In genomic region chr11:134068829-134069425, GRCh38 we compare ENCODE assay signal across 8 cellular contexts. TPM values are rescaled to one million over a fixed set of nuclear protein-coding genes. Genes with fewer than 3 reads are reported as not detected.
A peak's percentile ranks its signal among the peaks of the same experiment; 100 is the strongest.
DNase-seq lines count a peak whose midpoint lies in the region; TF ChIP-seq lines count a peak whose summit lies in the region.

TSS of gene JAM3 (plus strand) at chr11:134069072. CDS start at chr11:134069084, 12 bp downstream.

- H2BK20ac ChIP-seq in H9 (ENCODE audit: low read depth, low read length, poor library complexity, severe bottlenecking) = no peak within 1 kb of the TSS

- H3K27ac Mint-ChIP-seq in H9 = peak within 1 kb of the TSS; percentile 36 to 98 (median 85); a peak in 3 of 7 replicates
- H3K27ac Mint-ChIP-seq in T-helper 2 cell treated with Interferon-gamma antibody and Interleukin-4, amounts not matched to agents 5 μg/mL and 100 μg/mL, for 36 hours = peak within 1 kb of the TSS; percentile 51

- intact Hi-C loops in posterior vena cava (cut with DNase I) = no loop called here

- H3K4me3 Mint-ChIP-seq in H9 = peak within 1 kb of the TSS; percentile 98
- H3K4me3 Mint-ChIP-seq in T-helper 2 cell treated with Interferon-gamma antibody and Interleukin-4, amounts not matched to agents 5 μg/mL and 100 μg/mL, for 36 hours = peak within 1 kb of the TSS; percentile 90

- H3K36me3 ChIP-seq in right atrium auricular region (no peaks in the 10 kb centered on the region), tibial nerve (no peaks in the 10 kb centered on the region)

- no peak within 1 kb of the TSS for H4K91ac ChIP-seq in H9 (ENCODE audit: insufficient read length, low read depth, low read length)

- H3K4me1 ChIP-seq in H9 (ENCODE audit: insufficient read depth, low read length) = no peaks in the 10 kb centered on the region; the same call in 1 of the 2 replicates
- H3K4me1 ChIP-seq in right atrium auricular region = peaks cover 0 to 14% of the 10 kb centered on the region in 2 donors
- peaks cover 0 to 44% (median 9%) of the 10 kb centered on the region in 4 donors for H3K4me1 ChIP-seq in tibial nerve

- H2BK15ac ChIP-seq in H9 (ENCODE audit: low read depth, low read length) = no peak within 1 kb of the TSS

- H3K9ac ChIP-seq in H9 (ENCODE audit: extremely low read depth, insufficient read length, low read length) = no peak within 1 kb of the TSS

- H3K4ac ChIP-seq in H9 (ENCODE audit: low read depth, low read length) = no peak within 1 kb of the TSS

- H3K9me3 ChIP-seq in H9 (ENCODE audit: control insufficient read depth, low read depth, low read length) = no peaks in the 10 kb centered on the region
- H3K9me3 ChIP-seq in right atrium auricular region = no peaks in the 10 kb centered on the region
- no peaks in the 10 kb centered on the region for H3K9me3 ChIP-seq in tibial nerve

- DNase-seq in EH (ENCODE audit: low read depth) (peak; percentile 95), H9 (peak; percentile 98), NCI-H1048 (lab: John Stamatoyannopoulos, UW) (peak; percentile 36), right atrium auricular region (ENCODE audit: low spot score) (peak; percentile 94), posterior vena cava (ENCODE audit: low spot score) (peak; percentile 98), tibial nerve (ENCODE audit: low spot score in 2 of 2) (peak; percentile 91 to 94)
- DNase-seq in T-helper 2 cell treated with Interferon-gamma antibody and Interleukin-4, amounts not matched to agents 5 μg/mL and 100 μg/mL, for 36 hours (ENCODE audit: low spot score) = peak; percentile 93

- no peaks in the 10 kb centered on the region for H3K9me3 Mint-ChIP-seq in H9
- no peaks in the 10 kb centered on the region for H3K9me3 Mint-ChIP-seq in T-helper 2 cell treated with Interferon-gamma antibody and Interleukin-4, amounts not matched to agents 5 μg/mL and 100 μg/mL, for 36 hours

- no peaks in the 10 kb centered on the region for H3K23me2 ChIP-seq in H9 (ENCODE audit: insufficient read length, low read depth, low read length, poor library complexity, severe bottlenecking)

- TF ChIP-seq EP300 in tibial nerve (IDR thresholded peaks at IDR 0.05) = peak; percentile 45 to 96

- no peak within 1 kb of the TSS for H3K23ac ChIP-seq in H9 (ENCODE audit: insufficient read length, low read depth, low read length)

- no peak within 1 kb of the TSS for H3T11ph ChIP-seq in H9 (ENCODE audit: low read length)

- no peak within 1 kb of the TSS for H4K5ac ChIP-seq in H9 (ENCODE audit: insufficient read length, low read depth, low read length)

- no peak within 1 kb of the TSS for H4K8ac ChIP-seq in H9 (replicated peaks; ENCODE audit: insufficient read length, low read depth, low read length)

- no peaks in the 10 kb centered on the region; the same call in 1 of the 2 replicates for H3K27me3 ChIP-seq in H9 (ENCODE audit: insufficient read depth, low read length)
- H3K27me3 ChIP-seq in right atrium auricular region = no peaks in the 10 kb centered on the region
- no peaks in the 10 kb centered on the region for H3K27me3 ChIP-seq in tibial nerve

- no peaks in the 10 kb centered on the region for H3K79me1 ChIP-seq in H9 (ENCODE audit: insufficient read depth, low read depth, low read length, poor library complexity, severe bottlenecking)

- WGBS in H9 (ENCODE audit: extremely low coverage, insufficient read length, low lambda C conversion rate) = no CpG with 5 or more reads among the region's 57 CpGs
- WGBS in tibial nerve, 2 donors = 0 to 1% methylated on average over 12 to 53 of the region's 57 CpGs

- no peak within 1 kb of the TSS for H2BK12ac ChIP-seq in H9 (ENCODE audit: insufficient read length, low read depth, low read length)

- peaks cover 3% of the 10 kb centered on the region; the same call in 1 of the 2 replicates for H3K79me2 ChIP-seq in H9 (ENCODE audit: insufficient read depth, low read length)

- no peak within 1 kb of the TSS for H2AFZ ChIP-seq in H9 (ENCODE audit: low read length)

- H3K4me3 ChIP-seq in right atrium auricular region (peak within 1 kb of the TSS; percentile 63 to 92), tibial nerve (peak within 1 kb of the TSS; percentile 53 to 76 (median 69))

- TF ChIP-seq POLR2A in tibial nerve (IDR thresholded peaks at IDR 0.05) = peak; percentile 78 to 96

- H3K14ac ChIP-seq in H9 (ENCODE audit: insufficient read depth, low read length) = 0 out of 2 replicates have a peak within 1 kb of the TSS, but pooled peaks have one; percentile 74

- H3K27ac ChIP-seq in H9 (ENCODE audit: insufficient read length, low read depth, low read length) (no peak within 1 kb of the TSS), angular gyrus (ENCODE audit: low read depth, low read length) (peak within 1 kb of the TSS; percentile 91), right atrium auricular region (peak within 1 kb of the TSS; percentile 87 to 91), tibial nerve (peak within 1 kb of the TSS; percentile 88 to 97 (median 94))

- peaks cover 20 to 44% of the 10 kb centered on the region in 2 experiments for H3K4me1 Mint-ChIP-seq in H9
- peaks cover 6% of the 10 kb centered on the region for H3K4me1 Mint-ChIP-seq in T-helper 2 cell treated with Interferon-gamma antibody and Interleukin-4, amounts not matched to agents 5 μg/mL and 100 μg/mL, for 36 hours (ENCODE audit: low read depth)

- H2BK120ac ChIP-seq in H9 (ENCODE audit: low read depth, low read length, poor library complexity, severe bottlenecking) = no peak within 1 kb of the TSS

- H3K56ac ChIP-seq in H9 (ENCODE audit: insufficient read length, low read depth, low read length) = no peak within 1 kb of the TSS

- H3K36me3 Mint-ChIP-seq in H9 (ENCODE audit: insufficient read depth in 1 of 3, low read depth in 3 of 3) = 0 out of 7 replicates have a peak, but pooled peaks cover 0 to 2% (median 0%) of the 10 kb centered on the region in 3 experiments
- H3K36me3 Mint-ChIP-seq in T-helper 2 cell treated with Interferon-gamma antibody and Interleukin-4, amounts not matched to agents 5 μg/mL and 100 μg/mL, for 36 hours (ENCODE audit: low read depth) = no peaks in the 10 kb centered on the region

- H3K27me3 Mint-ChIP-seq in H9 (ENCODE audit: low read depth) = peaks cover 30% of the 10 kb centered on the region
- peaks cover 59% of the 10 kb centered on the region for H3K27me3 Mint-ChIP-seq in T-helper 2 cell treated with Interferon-gamma antibody and Interleukin-4, amounts not matched to agents 5 μg/mL and 100 μg/mL, for 36 hours (ENCODE audit: low read depth)

- TF ChIP-seq CTCF in H9 (conservative IDR thresholded peaks at IDR 0.05) = no peak
- TF ChIP-seq CTCF in right atrium auricular region (IDR thresholded peaks at IDR 0.05) = no peak
- TF ChIP-seq CTCF in tibial nerve (IDR thresholded peaks at IDR 0.05) = no peak

- H2AK5ac ChIP-seq in H9 (ENCODE audit: insufficient read length, low read length) = no peak within 1 kb of the TSS

- peak within 1 kb of the TSS; percentile 74 for H3K4me2 ChIP-seq in H9 (ENCODE audit: insufficient read depth, insufficient read length, low read length)

- H4K20me1 ChIP-seq in H9 (ENCODE audit: control insufficient read depth, insufficient read depth, insufficient read length) = no peaks in the 10 kb centered on the region

- H2BK5ac ChIP-seq in H9 (ENCODE audit: insufficient read length, low read length) = no peak within 1 kb of the TSS

- H3K18ac ChIP-seq in H9 (ENCODE audit: insufficient read length, low read depth, low read length) = peak within 1 kb of the TSS; percentile 81

RNA-seq across cellular contexts. Expression of gene JAM3, which starts in this region (rescaled TPM):
- total RNA-seq in H9 (2021) (30.0 and 36.5 TPM in 2 replicates), right atrium auricular region (10 to 100 TPM; 28.5 to 38.1 TPM), posterior vena cava (10 to 100 TPM; 86.6 to 92.2 TPM), tibial nerve (100 to 1,000 TPM in 2 of 4 donors, 10 to 100 TPM in 2; 60.9 to 124 (median 96.5) TPM)

Comparison
In these comparisons a context has a peak if more than half of its experiments do, and no peak if none do; other contexts are left out.
1. DNase-seq: peak in every context shown above with its lines; median percentile 98 in H9; 98 in posterior vena cava; 95 in EH; 94 in right atrium auricular region; 93 in T-helper 2 cell treated with Interferon-gamma antibody and Interleukin-4, amounts not matched to agents 5 μg/mL and 100 μg/mL, for 36 hours; 92 in tibial nerve; 36 in NCI-H1048.